Comparison of ENCODE assay signal across 9 cellular contexts in genomic region chr5:149024978-149025377, GRCh38. TPM values are rescaled to one million over a fixed set of nuclear protein-coding genes. Genes with fewer than 3 reads are reported as not detected.
DNase-seq lines count a peak whose midpoint lies in the region; ATAC-seq and TF ChIP-seq lines count a peak whose summit lies in the region.
"Had no signal": no experiment of that assay in that cellular context is flagged by ENCODE, and none has a peak within 500 bp of the region (broad histone marks: within the 10 kb centered on the region; RNA-seq: fewer than 3 reads in every experiment).

No MANE protein-coding gene starts in this region.

- H3K36me3 Mint-ChIP-seq in T-helper 17 cell (ENCODE audit: low read depth), result peaks cover 2% of the 10 kb centered on the region
- H3K36me3 Mint-ChIP-seq: CD8-positive, alpha-beta memory T cell had no signal

- DNase-seq in pons (ENCODE audit: low spot score) (peak; percentile 37), T-helper 17 cell (no peak), SHP77 (lab: John Stamatoyannopoulos, UW) (no peak)
- DNase-seq: Caco-2; CD8-positive, alpha-beta memory T cell; GF-D8 had no signal

- TF ChIP-seq CTCF in C4-2B (conservative IDR thresholded peaks at IDR 0.05) (no peak), HEK293 (tag by site-specific recombination; IDR thresholded peaks at IDR 0.05) (no peak), VCaP (conservative IDR thresholded peaks at IDR 0.05) (no peak)

- H3K4me3 Mint-ChIP-seq in T-helper 17 cell, result no peak overlapping the region
- H3K4me3 Mint-ChIP-seq: CD8-positive, alpha-beta memory T cell had no signal

- POLR2A ChIA-PET in HEK293 (lab: Yijun Ruan, JAX), result no interaction called here

- no peak overlapping the region for H3K27ac Mint-ChIP-seq in T-helper 17 cell

- H3K27me3 Mint-ChIP-seq in T-helper 17 cell, result no peaks in the 10 kb centered on the region

- H3K36me3 ChIP-seq in HEK293 (ENCODE audit: control insufficient read depth in 2 of 2, insufficient read depth in 1 of 2, low read length in 2 of 2), result no peaks in the 10 kb centered on the region

- H3K27ac ChIP-seq in C4-2B, result peak overlapping the region; percentile 90
- no peak overlapping the region for H3K27ac ChIP-seq in HEK293 (ENCODE audit: extremely low read depth, low read depth, low read length)
- H3K27ac ChIP-seq in VCaP, result peak overlapping the region; percentile 33; the same call in 1 of the 2 replicates

- ATAC-seq in T-helper 17 cell, result no peak

- CTCF ChIA-PET in HEK293 (lab: Yijun Ruan, JAX), result interaction anchor here (0.7 to 2.0 kb wide), 6 partner anchors 10 to 283 kb away, joined by 3 to 9 read pairs (median 4); partner anchors contain the start of gene ADRB2

- no peaks in the 10 kb centered on the region for H3K4me1 Mint-ChIP-seq in T-helper 17 cell
- H3K4me1 Mint-ChIP-seq: CD8-positive, alpha-beta memory T cell had no signal

- peaks cover 4% of the 10 kb centered on the region; the same call in 1 of the 2 replicates for H3K4me1 ChIP-seq in HEK293 (ENCODE audit: control insufficient read depth, insufficient read depth, low read length)
- H3K4me1 ChIP-seq: Caco-2 had no signal

- H3K4me3 ChIP-seq in HEK293 (ENCODE audit: low read depth, low read length), result no peak overlapping the region

- H3K9me3 ChIP-seq in HEK293 (ENCODE audit: control insufficient read depth, insufficient read depth, low read depth, low read length), result no peaks in the 10 kb centered on the region
- no peaks in the 10 kb centered on the region for H3K9me3 ChIP-seq in T-helper 17 cell (ENCODE audit: control insufficient read depth, low read length, poor library complexity, severe bottlenecking)
- H3K9me3 ChIP-seq: Caco-2 had no signal

TF ChIP-seq in HEK293, 187 proteins besides CTCF, POLR2A, EP300 and RAD21:
- TF ChIP-seq ZSCAN16 (tag by site-specific recombination; IDR thresholded peaks at IDR 0.05) (no peak), GLIS1 (tag by site-specific recombination; IDR thresholded peaks at IDR 0.05) (peak; percentile 40; the same call in 1 of the 2 replicates)

RNA-seq across cellular contexts. Expression of gene SH3TC2, which starts 37.9 kb away (rescaled TPM):
- 1 to 10 TPM in 1 of 2 donors, under 1 TPM in 1; 0.72 to 5.6 TPM for total RNA-seq in T-helper 17 cell
- total RNA-seq: CD8-positive, alpha-beta memory T cell had no signal
